In the genomic region with DNA sequence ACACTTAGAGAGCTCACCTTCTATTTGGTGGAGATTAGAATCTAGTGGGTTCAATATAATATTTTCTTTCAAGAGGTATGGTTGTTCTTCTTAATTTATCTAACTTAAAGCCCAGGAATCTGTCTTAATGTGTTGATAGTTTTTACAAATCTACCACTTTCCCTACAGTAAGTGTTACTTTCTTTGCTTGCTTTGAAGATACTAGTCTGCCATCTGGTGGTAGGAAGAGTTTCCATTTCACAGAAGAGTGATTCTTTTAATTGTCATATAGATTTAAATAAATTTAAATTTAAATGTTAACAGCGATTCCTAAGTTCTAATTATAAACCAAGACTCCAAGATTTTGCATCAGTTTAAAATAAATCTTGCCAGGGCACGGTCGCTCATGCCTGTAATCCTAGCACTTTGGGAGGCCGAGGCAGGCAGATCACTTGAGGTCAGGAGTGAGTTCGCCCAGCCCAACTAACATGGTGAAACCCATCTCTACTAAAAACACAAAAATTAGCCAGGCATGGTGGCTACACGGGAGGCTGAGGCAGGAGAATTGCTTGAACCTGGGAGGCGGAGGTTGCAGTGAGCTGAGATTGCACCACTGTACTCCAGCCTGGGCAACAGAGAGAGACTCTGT, we compare ENCODE assay signal across 9 cellular contexts. TPM values are rescaled to one million over a fixed set of nuclear protein-coding genes. Genes with fewer than 3 reads are reported as not detected.
DNase-seq lines count a peak whose midpoint lies in the region; ATAC-seq and TF ChIP-seq lines count a peak whose summit lies in the region.
"Had no signal": no experiment of that assay in that cellular context is flagged by ENCODE, and none has a peak within 500 bp of the region (broad histone marks: within the 10 kb centered on the region; RNA-seq: fewer than 3 reads in every experiment).

No MANE protein-coding gene starts in this region.

- TF ChIP-seq CTCF in 22Rv1 (IDR thresholded peaks at IDR 0.05): peak; percentile 84

- POLR2A ChIA-PET in activated CD4-positive, alpha-beta memory T cell treated with anti-CD3 and anti-CD28 coated beads, Interleukin-2, amount 10 ng/mL, durations not matched to agents 7 days and 5 days (lab: Charles Lee): no interaction called here

- CTCF ChIA-PET in activated CD4-positive, alpha-beta memory T cell treated with anti-CD3 and anti-CD28 coated beads, Interleukin-2, amount 10 ng/mL, durations not matched to agents 7 days and 5 days (lab: Charles Lee): interaction anchor here (0.8 to 6.0 kb wide), 10 partner anchors 44 to 316 kb away, joined by 3 to 83 read pairs (median 5); a partner anchor contains a TSS

- no peaks in the 10 kb centered on the region for H3K36me3 Mint-ChIP-seq in T-helper 17 cell (ENCODE audit: low read depth)
- no peaks in the 10 kb centered on the region for H3K36me3 Mint-ChIP-seq in activated CD4-positive, alpha-beta memory T cell treated with anti-CD3 and anti-CD28 coated beads, Interleukin-2, amount 10 ng/mL, durations not matched to agents 7 days and 5 days (ENCODE audit: low read depth)

- peak; percentile 51 for DNase-seq in ELR (ENCODE audit: low read depth)
- peak; percentile 50 for DNase-seq in HT-29 (ENCODE audit: low spot score)
- DNase-seq in T-helper 17 cell: no peak
- DNase-seq in foreskin melanocyte: peak; percentile 45
- peak; percentile 20 for DNase-seq in putamen (ENCODE audit: low spot score)
- no peak for DNase-seq in activated CD4-positive, alpha-beta memory T cell treated with anti-CD3 and anti-CD28 coated beads, Interleukin-2, amount 10 ng/mL, durations not matched to agents 7 days and 5 days

- no peak overlapping the region for H3K27ac ChIP-seq in 22Rv1

- no peaks in the 10 kb centered on the region for H3K9me3 ChIP-seq in T-helper 17 cell (ENCODE audit: control insufficient read depth, low read length, poor library complexity, severe bottlenecking)

- no peak overlapping the region for H3K27ac Mint-ChIP-seq in T-helper 17 cell
- no peak overlapping the region for H3K27ac Mint-ChIP-seq in activated CD4-positive, alpha-beta memory T cell treated with anti-CD3 and anti-CD28 coated beads, Interleukin-2, amount 10 ng/mL, durations not matched to agents 7 days and 5 days
- H3K27ac Mint-ChIP-seq: dendritic cell treated with granulocyte-macrophage colony-stimulating factor and Interleukin-4, amounts not matched to agents 40 ng/mL and 50 ng/mL, for 4 days had no signal

- H3K4me3 Mint-ChIP-seq in T-helper 17 cell: no peak overlapping the region
- H3K4me3 Mint-ChIP-seq in activated CD4-positive, alpha-beta memory T cell treated with anti-CD3 and anti-CD28 coated beads, Interleukin-2, amount 10 ng/mL, durations not matched to agents 7 days and 5 days: no peak overlapping the region
- H3K4me3 Mint-ChIP-seq: dendritic cell treated with granulocyte-macrophage colony-stimulating factor and Interleukin-4, amounts not matched to agents 40 ng/mL and 50 ng/mL, for 4 days had no signal

- no peaks in the 10 kb centered on the region for H3K27me3 Mint-ChIP-seq in T-helper 17 cell
- no peaks in the 10 kb centered on the region for H3K27me3 Mint-ChIP-seq in activated CD4-positive, alpha-beta memory T cell treated with anti-CD3 and anti-CD28 coated beads, Interleukin-2, amount 10 ng/mL, durations not matched to agents 7 days and 5 days
- H3K27me3 Mint-ChIP-seq: dendritic cell treated with granulocyte-macrophage colony-stimulating factor and Interleukin-4, amounts not matched to agents 40 ng/mL and 50 ng/mL, for 4 days had no signal

- no peaks in the 10 kb centered on the region for H3K9me3 Mint-ChIP-seq in activated CD4-positive, alpha-beta memory T cell treated with anti-CD3 and anti-CD28 coated beads, Interleukin-2, amount 10 ng/mL, durations not matched to agents 7 days and 5 days
- H3K9me3 Mint-ChIP-seq: dendritic cell treated with granulocyte-macrophage colony-stimulating factor and Interleukin-4, amounts not matched to agents 40 ng/mL and 50 ng/mL, for 4 days had no signal

- peak; percentile 42 for ATAC-seq in T-helper 17 cell
- ATAC-seq in HG02884 (IDR thresholded peaks at IDR 0.05; ENCODE audit: unreplicated experiment): no peak

- H3K4me1 Mint-ChIP-seq in T-helper 17 cell: no peaks in the 10 kb centered on the region
- peaks cover 6% of the 10 kb centered on the region for H3K4me1 Mint-ChIP-seq in activated CD4-positive, alpha-beta memory T cell treated with anti-CD3 and anti-CD28 coated beads, Interleukin-2, amount 10 ng/mL, durations not matched to agents 7 days and 5 days

RNA-seq across cellular contexts. Expression of a gene that starts 43.5 kb away (rescaled TPM):
- total RNA-seq in HT-29 (2014; rRNA removed; shearing (Covaris generic)): 9.1 and 19.4 TPM in 2 replicates
- total RNA-seq in T-helper 17 cell: 1 to 10 TPM; 6.2 to 9.7 TPM
- 1 to 10 TPM; 7.4 to 8.4 TPM for total RNA-seq in activated CD4-positive, alpha-beta memory T cell treated with anti-CD3 and anti-CD28 coated beads, Interleukin-2, amount 10 ng/mL, durations not matched to agents 7 days and 5 days

Comparison
In these comparisons a context has a peak if more than half of its experiments do, and no peak if none do; other contexts are left out.
1. DNase-seq: peak in ELR (single experiment), HT-29 (single experiment), foreskin melanocyte (single experiment) and putamen (single experiment); none in T-helper 17 cell (0 of 3) and activated CD4-positive, alpha-beta memory T cell treated with anti-CD3 and anti-CD28 coated beads, Interleukin-2, amount 10 ng/mL, durations not matched to agents 7 days and 5 days (single experiment).